In the genomic region with DNA sequence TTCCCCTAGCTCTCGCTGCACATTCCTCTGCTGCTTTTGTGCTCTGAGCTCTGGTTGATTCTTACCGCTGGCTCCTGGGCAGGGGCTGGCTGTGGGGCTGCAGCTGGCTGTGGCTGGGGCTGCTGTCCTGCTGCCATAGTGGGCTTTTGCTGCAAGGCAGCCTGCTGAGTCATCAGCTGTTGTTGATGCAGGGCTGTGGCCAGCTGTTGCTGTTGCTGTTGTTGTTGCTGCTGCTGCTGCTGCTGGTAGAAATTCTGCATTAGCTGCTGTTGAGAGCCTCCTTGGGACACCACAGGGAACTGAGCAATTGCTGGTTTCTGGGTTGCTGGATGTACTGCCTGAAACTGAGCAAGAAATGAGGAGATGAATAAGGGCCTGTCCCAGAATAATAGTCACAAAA, we compare ENCODE assay signal across 12 cellular contexts.
DNase-seq lines count a peak whose midpoint lies in the region.
"Had no signal": no experiment of that assay in that cellular context is flagged by ENCODE, and none has a peak within 500 bp of the region (broad histone marks: within the 10 kb centered on the region; RNA-seq: fewer than 3 reads in every experiment).

No MANE protein-coding gene starts in this region.

- H3K9ac ChIP-seq in HUES48 (ENCODE audit: low read depth, low read length) (no peak overlapping the region), mesenchymal stem cell (ENCODE audit: low read length) (peak overlapping the region; percentile 34)

- no peak overlapping the region for H2BK5ac ChIP-seq in mesenchymal stem cell (ENCODE audit: low read depth, low read length, poor library complexity, severe bottlenecking)

- no peaks in the 10 kb centered on the region for H3K27me3 ChIP-seq in HUES48 (ENCODE audit: control insufficient read depth, insufficient read depth, low read length)
- H3K27me3 ChIP-seq in mesenchymal stem cell (ENCODE audit: control insufficient read depth in 1 of 2, insufficient read depth in 1 of 2, low read length in 2 of 2), result no peaks in the 10 kb centered on the region
- H3K27me3 ChIP-seq: sigmoid colon, uterus had no signal

- H4K8ac ChIP-seq in mesenchymal stem cell (ENCODE audit: low read length), result no peak overlapping the region

- no peak overlapping the region for H3K4me2 ChIP-seq in mesenchymal stem cell (ENCODE audit: low read length, poor library complexity, severe bottlenecking)

- H3K4me3 ChIP-seq in HUES48 (ENCODE audit: low read depth, low read length) (no peak overlapping the region), mesenchymal stem cell (ENCODE audit: insufficient read depth in 1 of 2, low read depth in 1 of 2, low read length in 2 of 2) (no peak overlapping the region)
- H3K4me3 ChIP-seq: sigmoid colon, uterus had no signal

- no peak overlapping the region for H3K4ac ChIP-seq in mesenchymal stem cell (ENCODE audit: low read depth in 1 of 2, low read length in 2 of 2)

- H3K27ac ChIP-seq in HUES48 (ENCODE audit: low read depth, low read length), result peak overlapping the region; percentile 57
- H3K27ac ChIP-seq in mesenchymal stem cell (ENCODE audit: low read length, poor library complexity, severe bottlenecking), result peak overlapping the region; percentile 45
- H3K27ac ChIP-seq: sigmoid colon, uterus had no signal

- H3K79me1 ChIP-seq in mesenchymal stem cell (replicated peaks; ENCODE audit: low read length, poor library complexity, severe bottlenecking), result peaks cover 15% of the 10 kb centered on the region

- peak overlapping the region in 1 of 2 experiments; percentile 59 for H3K18ac ChIP-seq in mesenchymal stem cell (ENCODE audit: low read depth in 1 of 2, low read length in 2 of 2)

- H2BK15ac ChIP-seq in mesenchymal stem cell (ENCODE audit: low read depth, poor library complexity, severe bottlenecking), result no peak overlapping the region

- H2BK12ac ChIP-seq in mesenchymal stem cell (ENCODE audit: low read length in 2 of 2), result no peak overlapping the region

- no peak overlapping the region for H2AFZ ChIP-seq in mesenchymal stem cell (ENCODE audit: low read depth, low read length)

- H2AK5ac ChIP-seq in mesenchymal stem cell (ENCODE audit: low read length, severe bottlenecking), result no peak overlapping the region

- H3K36me3 ChIP-seq in HUES48 (ENCODE audit: control insufficient read depth, insufficient read depth, low read length) (peaks cover 69% of the 10 kb centered on the region), mesenchymal stem cell (ENCODE audit: control insufficient read depth in 1 of 2, insufficient read depth in 2 of 2, low read depth in 1 of 2, low read length in 2 of 2) (peaks cover 25 to 92% of the 10 kb centered on the region in 2 experiments)
- H3K36me3 ChIP-seq: uterus had no signal

- H4K91ac ChIP-seq in mesenchymal stem cell (ENCODE audit: low read length), result no peak overlapping the region

- H2BK120ac ChIP-seq in mesenchymal stem cell (ENCODE audit: low read depth, low read length), result no peak overlapping the region

- no peak overlapping the region for H3K23ac ChIP-seq in mesenchymal stem cell (ENCODE audit: low read length in 2 of 2)

- DNase-seq in AG08396 (ENCODE audit: low spot score), result peak; percentile 82
- DNase-seq in dedifferentiated amniotic fluid mesenchymal stem cell (ENCODE audit: extremely low spot score), result peak; percentile 77
- peak; percentile 92 for DNase-seq in mesenchymal stem cell
- DNase-seq in stimulated activated CD4-positive, alpha-beta T cell treated with anti-CD3 and anti-CD28 coated beads, Interleukin-2, amount 100 ng/mL, for 48 hours, result no peak
- DNase-seq in NCI-H2107 (lab: John Stamatoyannopoulos, UW), result no peak
- DNase-seq in stimulated activated CD4-positive, alpha-beta T cell treated with anti-CD3 and anti-CD28 coated beads, Interleukin-12 subunit alpha, Interleukin-12 subunit beta, amount 100 ng/mL, for 4 hours, result no peak
- DNase-seq in DMS153 treated with DMSO at 0.1 percent for 48 hours (lab: John Stamatoyannopoulos, UW; ENCODE audit: unreplicated experiment), result no peak
- DNase-seq: effector memory CD4-positive, alpha-beta T cell; GF-D8; sigmoid colon; uterus had no signal

- peak overlapping the region in 1 of 2 experiments; percentile 31 for H3K14ac ChIP-seq in mesenchymal stem cell (ENCODE audit: low read length in 2 of 2)

- 37% methylated on average over 2 of the region's 2 CpGs for whole genome bisulfite sequencing in mesenchymal stem cell

- H3K4me1 ChIP-seq in HUES48 (ENCODE audit: control insufficient read depth, insufficient read depth, low read length) (peaks cover 10% of the 10 kb centered on the region; the same call in 1 of the 2 replicates), mesenchymal stem cell (ENCODE audit: control insufficient read depth, insufficient read depth, low read depth, low read length) (peaks cover 8% of the 10 kb centered on the region)
- H3K4me1 ChIP-seq: sigmoid colon, uterus had no signal

- H3K9me3 ChIP-seq in HUES48 (ENCODE audit: control insufficient read depth, insufficient read depth, low read length), result no peaks in the 10 kb centered on the region
- no peaks in the 10 kb centered on the region for H3K9me3 ChIP-seq in mesenchymal stem cell (ENCODE audit: control insufficient read depth, low read length)
- H3K9me3 ChIP-seq: sigmoid colon, uterus had no signal

Comparison
In these comparisons a context has a peak if more than half of its experiments do, and no peak if none do; other contexts are left out.
1. DNase-seq: peak in AG08396 (single experiment), dedifferentiated amniotic fluid mesenchymal stem cell (single experiment) and mesenchymal stem cell (single experiment); none in stimulated activated CD4-positive, alpha-beta T cell treated with anti-CD3 and anti-CD28 coated beads, Interleukin-2, amount 100 ng/mL, for 48 hours (0 of 2), NCI-H2107 (single experiment), stimulated activated CD4-positive, alpha-beta T cell treated with anti-CD3 and anti-CD28 coated beads, Interleukin-12 subunit alpha, Interleukin-12 subunit beta, amount 100 ng/mL, for 4 hours (single experiment) and DMS153 treated with DMSO at 0.1 percent for 48 hours (single experiment).